11 cellular contexts compared by ENCODE assay signal in genomic region chr15:76196949-76197315, GRCh38.
DNase-seq lines count a peak whose midpoint lies in the region; ATAC-seq, FAIRE-seq and TF ChIP-seq lines count a peak whose summit lies in the region.
"Had no signal": no experiment of that assay in that cellular context is flagged by ENCODE, and none has a peak within 500 bp of the region (broad histone marks: within the 10 kb centered on the region; RNA-seq: fewer than 3 reads in every experiment).

No MANE protein-coding gene starts in this region.

- H3K9me3 ChIP-seq in adrenal gland (replicated peaks in 1 of 3) (no peaks in the 10 kb centered on the region), heart right ventricle (no peaks in the 10 kb centered on the region), pancreas (no peaks in the 10 kb centered on the region)

- 30 to 56% (median 43%) methylated on average over 6 to 10 of the region's 10 CpGs for WGBS in adrenal gland, 4 donors
- WGBS in heart right ventricle, 2 donors, result 63 to 80% methylated on average over 10 of the region's 10 CpGs
- 40 to 43% methylated on average over 10 of the region's 10 CpGs for WGBS in pancreas, 2 donors

- H3K4me1 ChIP-seq in adrenal gland (replicated peaks in 1 of 2) (peaks cover 36 to 40% of the 10 kb centered on the region in 2 donors), heart right ventricle (peaks cover 8 to 48% (median 30%) of the 10 kb centered on the region in 9 donors), pancreas (peaks cover 5 to 18% (median 10%) of the 10 kb centered on the region in 3 donors)

- H3K36me3 ChIP-seq in adrenal gland (replicated peaks in 1 of 2) (no peaks in the 10 kb centered on the region), heart right ventricle (no peaks in the 10 kb centered on the region), pancreas (no peaks in the 10 kb centered on the region)

- ATAC-seq in heart right ventricle (peak in 7 of 8 donors; percentile 34 to 77 (median 58)), pancreas (peak; percentile 46 to 74 (median 64)), HG02571 (IDR thresholded peaks at IDR 0.05; ENCODE audit: unreplicated experiment) (no peak), GM19324 (IDR thresholded peaks at IDR 0.05; ENCODE audit: low FRiP score, unreplicated experiment) (no peak)

- peak in 1 of 6 experiments; percentile 3 for TF ChIP-seq CTCF in adrenal gland (IDR thresholded peaks at IDR 0.05)
- TF ChIP-seq CTCF in heart right ventricle (IDR thresholded peaks at IDR 0.05), result no peak
- TF ChIP-seq CTCF in pancreas (IDR thresholded peaks at IDR 0.05), result no peak

- no peak for FAIRE-seq in pancreas (lab: Jason Lieb, UNC)
- FAIRE-seq: frontal cortex had no signal

- H3K9me3 Mint-ChIP-seq in activated CD4-positive, alpha-beta memory T cell treated with anti-CD3 and anti-CD28 coated beads for 36 hours, result no peaks in the 10 kb centered on the region
- H3K9me3 Mint-ChIP-seq: natural killer cell treated with Interleukin-12 subunit alpha and Interleukin-12 subunit beta and Interleukin-15 and Interleukin-18, amount 100 ng/mL, for 72 hours had no signal

- CTCF ChIA-PET in activated CD4-positive, alpha-beta memory T cell treated with anti-CD3 and anti-CD28 coated beads for 36 hours (lab: Charles Lee), result interaction anchor here (0.9 to 1.1 kb wide), 2 partner anchors 58 to 90 kb away, joined by 3 read pairs; no protein-coding TSS in a partner anchor

- H3K4me3 ChIP-seq in adrenal gland, result no peak overlapping the region
- H3K4me3 ChIP-seq in heart right ventricle, result no peak overlapping the region
- no peak overlapping the region for H3K4me3 ChIP-seq in pancreas

- POLR2A ChIA-PET in activated CD4-positive, alpha-beta memory T cell treated with anti-CD3 and anti-CD28 coated beads for 36 hours (lab: Charles Lee), result no interaction called here

- H3K27ac ChIP-seq in adrenal gland (peak overlapping the region; percentile 48 to 91 (median 75)), heart right ventricle (peak overlapping the region in 9 of 10 donors; percentile 23 to 82 (median 68)), pancreas (peak overlapping the region in 3 of 4 donors; percentile 34 to 48 (median 42))

- H3K36me3 Mint-ChIP-seq in activated CD4-positive, alpha-beta memory T cell treated with anti-CD3 and anti-CD28 coated beads for 36 hours, result no peaks in the 10 kb centered on the region
- H3K36me3 Mint-ChIP-seq: natural killer cell treated with Interleukin-12 subunit alpha and Interleukin-12 subunit beta and Interleukin-15 and Interleukin-18, amount 100 ng/mL, for 72 hours had no signal

- H3K4me3 Mint-ChIP-seq in activated CD4-positive, alpha-beta memory T cell treated with anti-CD3 and anti-CD28 coated beads for 36 hours, result no peak overlapping the region
- H3K4me3 Mint-ChIP-seq: natural killer cell treated with Interleukin-12 subunit alpha and Interleukin-12 subunit beta and Interleukin-15 and Interleukin-18, amount 100 ng/mL, for 72 hours had no signal

- intact Hi-C loops in adrenal gland (cut with DNase I), result loop anchor here in 1 of 2 donors (10.0 kb wide), 1 partner anchor 638 kb away; no protein-coding TSS in a partner anchor
- intact Hi-C loops in heart right ventricle (cut with DNase I), result loop anchor here in 4 of 10 donors (10.0 kb wide), 2 partner anchors 78 to 668 kb away; no protein-coding TSS in a partner anchor
- intact Hi-C loops in pancreas (cut with DNase I), result no loop called here
- intact Hi-C loops in activated CD4-positive, alpha-beta memory T cell treated with anti-CD3 and anti-CD28 coated beads for 36 hours (cut with micrococcal nuclease), result no loop called here

- peak in 11 of 14 donors; percentile 21 to 67 (median 41) for DNase-seq in C1 segment of cervical spinal cord (lab: John Stamatoyannopoulos, UW)
- peak; percentile 53 to 82 (median 75) for DNase-seq in adrenal gland
- peak; percentile 26 to 47 for DNase-seq in heart right ventricle
- DNase-seq in pancreas, result peak in 1 of 6 donors; percentile 45
- no peak for DNase-seq in activated CD4-positive, alpha-beta memory T cell treated with anti-CD3 and anti-CD28 coated beads for 36 hours
- DNase-seq in activated gamma-delta T cell (lab: John Stamatoyannopoulos, UW), result no peak
- DNase-seq: activated CD4-positive, alpha-beta T cell treated with anti-CD3 and anti-CD28 coated beads for 1 hour had no signal

- no peaks in the 10 kb centered on the region for H3K4me1 Mint-ChIP-seq in activated CD4-positive, alpha-beta memory T cell treated with anti-CD3 and anti-CD28 coated beads for 36 hours (ENCODE audit: low read depth)

- no peaks in the 10 kb centered on the region for H3K27me3 Mint-ChIP-seq in activated CD4-positive, alpha-beta memory T cell treated with anti-CD3 and anti-CD28 coated beads for 36 hours
- H3K27me3 Mint-ChIP-seq: natural killer cell treated with Interleukin-12 subunit alpha and Interleukin-12 subunit beta and Interleukin-15 and Interleukin-18, amount 100 ng/mL, for 72 hours had no signal

- no peak overlapping the region for H3K27ac Mint-ChIP-seq in activated CD4-positive, alpha-beta memory T cell treated with anti-CD3 and anti-CD28 coated beads for 36 hours
- H3K27ac Mint-ChIP-seq: natural killer cell treated with Interleukin-12 subunit alpha and Interleukin-12 subunit beta and Interleukin-15 and Interleukin-18, amount 100 ng/mL, for 72 hours had no signal

- no peak for TF ChIP-seq POLR2A in adrenal gland (IDR thresholded peaks at IDR 0.05)

- H3K27me3 ChIP-seq in adrenal gland, result no peaks in the 10 kb centered on the region
- peaks cover 0 to 14% (median 4%) of the 10 kb centered on the region in 7 donors for H3K27me3 ChIP-seq in heart right ventricle
- H3K27me3 ChIP-seq in pancreas, result no peaks in the 10 kb centered on the region

Comparison
In these comparisons a context has a peak if more than half of its experiments do, and no peak if none do; other contexts are left out.
1. DNase-seq: peak in C1 segment of cervical spinal cord (11 of 14), adrenal gland (7 of 7) and heart right ventricle (2 of 2); none in activated CD4-positive, alpha-beta memory T cell treated with anti-CD3 and anti-CD28 coated beads for 36 hours (single experiment) and activated gamma-delta T cell (single experiment).
2. ATAC-seq: peak in heart right ventricle (7 of 8) and pancreas (4 of 4); none in HG02571 (single experiment) and GM19324 (single experiment).
3. Peak in every context shown above with its lines, with median percentiles within 50 percentile points of each other: H3K27ac ChIP-seq.